ENCODE assay signal across 8 cellular contexts in genomic region chr12:460301-461230, GRCh38. TPM values are rescaled to one million over a fixed set of nuclear protein-coding genes. Genes with fewer than 3 reads are reported as not detected.
DNase-seq lines count a peak whose midpoint lies in the region; ATAC-seq and TF ChIP-seq lines count a peak whose summit lies in the region.

No MANE protein-coding gene starts in this region.

- H3K27ac Mint-ChIP-seq in CD14-positive monocyte (no peak overlapping the region), glutamatergic neuron (ENCODE audit: unreplicated experiment) (no peak overlapping the region)
- H3K27ac Mint-ChIP-seq in activated T-cell treated with anti-CD3 and anti-CD28 coated beads, Interleukin-2, amount 50 U/mL, for 72 hours, result no peak overlapping the region

- H3K4me3 ChIP-seq in LNCaP clone FGC (ENCODE audit: low read depth, low read length), result peak overlapping the region; percentile 55

- H3K4me1 Mint-ChIP-seq in CD14-positive monocyte (peaks cover 10% of the 10 kb centered on the region), glutamatergic neuron (ENCODE audit: low read depth, unreplicated experiment) (peaks cover 3% of the 10 kb centered on the region)
- H3K4me1 Mint-ChIP-seq in activated T-cell treated with anti-CD3 and anti-CD28 coated beads, Interleukin-2, amount 50 U/mL, for 72 hours (ENCODE audit: low read depth), result peaks cover 21% of the 10 kb centered on the region

- H3K4me3 Mint-ChIP-seq in CD14-positive monocyte (peak overlapping the region; percentile 61 to 93), glutamatergic neuron (ENCODE audit: unreplicated experiment) (peak overlapping the region; percentile 88)
- H3K4me3 Mint-ChIP-seq in activated T-cell treated with anti-CD3 and anti-CD28 coated beads, Interleukin-2, amount 50 U/mL, for 72 hours, result peak overlapping the region; percentile 79 to 90

- H3K36me3 Mint-ChIP-seq in CD14-positive monocyte (peaks cover 0 to 3% of the 10 kb centered on the region in 2 donors), glutamatergic neuron (ENCODE audit: unreplicated experiment) (no peaks in the 10 kb centered on the region)
- peaks cover 0 to 3% of the 10 kb centered on the region in 2 donors for H3K36me3 Mint-ChIP-seq in activated T-cell treated with anti-CD3 and anti-CD28 coated beads, Interleukin-2, amount 50 U/mL, for 72 hours (ENCODE audit: insufficient read depth in 2 of 2)

- intact Hi-C loops in CD14-positive monocyte (cut with micrococcal nuclease), result no loop called here

- H3K27me3 Mint-ChIP-seq in CD14-positive monocyte (ENCODE audit: low read depth in 3 of 3), result peaks cover 58 to 80% (median 73%) of the 10 kb centered on the region in 3 donors
- peaks cover 59% of the 10 kb centered on the region for H3K27me3 Mint-ChIP-seq in activated T-cell treated with anti-CD3 and anti-CD28 coated beads, Interleukin-2, amount 50 U/mL, for 72 hours (ENCODE audit: low read depth)
- H3K27me3 Mint-ChIP-seq in glutamatergic neuron (ENCODE audit: unreplicated experiment), result peaks cover 22% of the 10 kb centered on the region

- peak; percentile 79 to 80 for ATAC-seq in activated T-cell treated with anti-CD3 and anti-CD28 coated beads, Interleukin-2, amount 50 U/mL, for 72 hours (replicated peaks in 1 of 2)

- no peak for DNase-seq in CD14-positive monocyte (ENCODE audit: low spot score)
- no peak for DNase-seq in LNCaP clone FGC (ENCODE audit: low read depth)
- DNase-seq in activated T-cell treated with anti-CD3 and anti-CD28 coated beads, Interleukin-2, amount 50 U/mL, for 72 hours, result peak; percentile 56 to 58
- DNase-seq in glutamatergic neuron, result peak; percentile 38
- DNase-seq in retina, result peak; percentile 45
- no peak for DNase-seq in occipital lobe (lab: John Stamatoyannopoulos, UW)
- no peak for DNase-seq in NCI-H2196 treated with DMSO at 0.1 percent for 48 hours (lab: John Stamatoyannopoulos, UW; ENCODE audit: unreplicated experiment)
- no peak for DNase-seq in NOMO-1 treated with dmso at 0.1 percent for 144 hours (lab: John Stamatoyannopoulos, UW; ENCODE audit: unreplicated experiment)

- TF ChIP-seq CTCF in CD14-positive monocyte (IDR thresholded peaks at IDR 0.05) (no peak), LNCaP clone FGC (IDR thresholded peaks at IDR 0.05; ENCODE audit: control insufficient read depth, extremely low read depth, insufficient read depth) (no peak), glutamatergic neuron (IDR thresholded peaks at IDR 0.05; ENCODE audit: partially characterized antibody, unreplicated experiment) (no peak)

- H3K9me3 Mint-ChIP-seq in CD14-positive monocyte (peaks cover 0 to 11% (median 9%) of the 10 kb centered on the region in 7 donors), glutamatergic neuron (ENCODE audit: unreplicated experiment) (peaks cover 6% of the 10 kb centered on the region)
- no peaks in the 10 kb centered on the region for H3K9me3 Mint-ChIP-seq in activated T-cell treated with anti-CD3 and anti-CD28 coated beads, Interleukin-2, amount 50 U/mL, for 72 hours

RNA-seq across cellular contexts. Expression of gene B4GALNT3, which starts 0.8 kb away (rescaled TPM):
- polyA plus RNA-seq in CD14-positive monocyte, result under 1 TPM in 1 of 2 donors, not detected in 1; 0.10 TPM
- total RNA-seq in activated T-cell treated with anti-CD3 and anti-CD28 coated beads, Interleukin-2, amount 50 U/mL, for 72 hours, result 1 to 10 TPM; 1.3 to 3.7 TPM
- total RNA-seq in glutamatergic neuron (ENCODE audit: unreplicated experiment) (3.3 TPM), occipital lobe (2.2 TPM)

RNA-seq across cellular contexts. Expression of gene CCDC77, which starts 59.1 kb away (rescaled TPM):
- polyA plus RNA-seq in CD14-positive monocyte, result 1 to 10 TPM; 4.1 to 5.1 TPM
- total RNA-seq in activated T-cell treated with anti-CD3 and anti-CD28 coated beads, Interleukin-2, amount 50 U/mL, for 72 hours, result 10 to 100 TPM; 11.2 to 18.9 TPM
- total RNA-seq in glutamatergic neuron (ENCODE audit: unreplicated experiment) (17.1 TPM), occipital lobe (23.1 TPM)

Comparison
In these comparisons a context has a peak if more than half of its experiments do, and no peak if none do; other contexts are left out.
1. DNase-seq: peak in activated T-cell treated with anti-CD3 and anti-CD28 coated beads, Interleukin-2, amount 50 U/mL, for 72 hours (2 of 2), glutamatergic neuron (single experiment) and retina (single experiment); none in CD14-positive monocyte (single experiment), LNCaP clone FGC (single experiment), occipital lobe (single experiment), NCI-H2196 treated with DMSO at 0.1 percent for 48 hours (single experiment) and NOMO-1 treated with dmso at 0.1 percent for 144 hours (single experiment).
2. Peak in every context shown above with its lines, with median percentiles within 50 percentile points of each other: H3K4me3 Mint-ChIP-seq.